Comparison of ENCODE assay signal across 26 cellular contexts in genomic region chr3:17557749-17558463, GRCh38.
"Had no signal": no experiment of that assay in that cellular context is flagged by ENCODE, and none has a peak within 500 bp of the region (broad histone marks: within the 10 kb centered on the region; RNA-seq: fewer than 3 reads in every experiment).

No MANE protein-coding gene starts in this region.

- H3K4me1 Mint-ChIP-seq: immature natural killer cell, nephron progenitor cell had no signal

- ATAC-seq: left colon; lower lobe of right lung; naive thymus-derived CD8-positive, alpha-beta T cell; psoas muscle; right cardiac atrium; stimulated activated naive B cell treated with anti-CD40 and anti-IgM and Interleukin-4, amounts not matched to agents 10 μg/mL and 1 μg/mL and 100 μg/mL, for 72 hours had no signal

- H3K9me3 Mint-ChIP-seq: immature natural killer cell; naive thymus-derived CD8-positive, alpha-beta T cell; nephron progenitor cell; stimulated activated naive B cell treated with anti-CD40 and anti-IgM and Interleukin-4, amounts not matched to agents 10 μg/mL and 1 μg/mL and 100 μg/mL, for 72 hours; type B pancreatic cell had no signal

- H3K27me3 Mint-ChIP-seq: naive thymus-derived CD8-positive, alpha-beta T cell; stimulated activated naive B cell treated with anti-CD40 and anti-IgM and Interleukin-4, amounts not matched to agents 10 μg/mL and 1 μg/mL and 100 μg/mL, for 72 hours; type B pancreatic cell had no signal

- DNase-seq: dermis blood vessel endothelial cell; effector memory CD4-positive, alpha-beta T cell; erythroblast; esophagus squamous epithelium; foreskin melanocyte; hypothalamus; immature natural killer cell; islet precursor cell; kidney glomerular epithelial cell; left colon; left ventricle myocardium inferior; lower lobe of right lung; naive thymus-derived CD8-positive, alpha-beta T cell; nephron progenitor cell; nucleus accumbens; posterior cingulate gyrus; psoas muscle; right cardiac atrium; sigmoid colon; stimulated activated CD4-positive, alpha-beta T cell treated with anti-CD3 and anti-CD28 coated beads, Interleukin-2, amount 100 ng/mL, for 24 hours; stimulated activated CD4-positive, alpha-beta T cell treated with anti-CD3 and anti-CD28 coated beads, Interleukin-4, amount 100 ng/mL, for 24 hours; stimulated activated naive B cell treated with anti-CD40 and anti-IgM and Interleukin-4, amounts not matched to agents 10 μg/mL and 1 μg/mL and 100 μg/mL, for 72 hours; stomach; testis; tibial artery had no signal

- H3K27ac Mint-ChIP-seq: immature natural killer cell; naive thymus-derived CD8-positive, alpha-beta T cell; nephron progenitor cell; stimulated activated naive B cell treated with anti-CD40 and anti-IgM and Interleukin-4, amounts not matched to agents 10 μg/mL and 1 μg/mL and 100 μg/mL, for 72 hours; type B pancreatic cell had no signal

- H3K4me3 Mint-ChIP-seq: immature natural killer cell; naive thymus-derived CD8-positive, alpha-beta T cell; nephron progenitor cell; stimulated activated naive B cell treated with anti-CD40 and anti-IgM and Interleukin-4, amounts not matched to agents 10 μg/mL and 1 μg/mL and 100 μg/mL, for 72 hours; type B pancreatic cell had no signal
